ENCODE assay signal across 26 cellular contexts in the genomic region with DNA sequence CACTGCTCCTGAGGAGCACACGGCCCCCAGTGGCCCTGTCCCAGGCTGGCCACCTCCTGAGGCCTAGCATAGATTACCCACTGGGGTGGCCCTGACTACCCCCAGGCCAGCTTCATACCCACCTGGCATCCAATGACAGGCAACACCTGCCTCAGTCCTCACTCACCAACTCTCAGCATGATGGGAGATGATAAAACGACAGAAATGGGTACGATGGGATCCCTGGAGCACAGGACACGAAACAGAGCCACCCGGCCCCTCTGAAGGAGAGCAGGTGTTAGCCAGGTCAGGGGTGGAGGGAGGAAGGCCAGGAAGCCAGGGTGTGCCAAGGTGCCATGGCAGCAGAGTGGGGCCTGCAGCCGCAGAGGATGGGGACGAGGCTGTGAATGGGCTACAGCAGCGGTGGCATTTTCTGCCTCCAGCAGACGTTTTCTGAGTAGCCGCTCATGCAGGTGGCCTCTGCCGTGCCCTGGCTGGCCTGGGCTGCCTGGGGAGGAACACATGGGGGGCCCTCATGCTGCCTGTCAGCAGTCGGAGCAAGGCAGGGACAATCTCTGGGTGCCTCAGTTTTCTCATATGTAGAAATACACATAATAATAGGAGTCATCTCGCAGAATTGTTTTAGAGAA. TPM values are rescaled to one million over a fixed set of nuclear protein-coding genes. Genes with fewer than 3 reads are reported as not detected.
DNase-seq lines count a peak whose midpoint lies in the region; ATAC-seq and TF ChIP-seq lines count a peak whose summit lies in the region.
"Had no signal": no experiment of that assay in that cellular context is flagged by ENCODE, and none has a peak within 500 bp of the region (broad histone marks: within the 10 kb centered on the region; RNA-seq: fewer than 3 reads in every experiment).

No MANE protein-coding gene starts in this region.

- H3K4me2 ChIP-seq in SK-N-SH = no peak overlapping the region

- WGBS in SK-N-SH (ENCODE audit: low lambda C conversion rate) = 72% methylated on average over 9 of the region's 13 CpGs

- TF ChIP-seq EP300 in SK-N-SH (IDR thresholded peaks at IDR 0.05; ENCODE audit: borderline replicate concordance in 1 of 2, low read depth in 1 of 2, low read length in 1 of 2) = no peak

- H3K9ac ChIP-seq in SK-N-SH = no peak overlapping the region

- H4K20me1 ChIP-seq in SK-N-SH (ENCODE audit: insufficient read depth) = no peaks in the 10 kb centered on the region

- intact Hi-C loops in sciatic nerve (cut with DNase I) = no loop called here

- TF ChIP-seq CTCF in SK-N-SH (IDR thresholded peaks at IDR 0.05) = no peak
- TF ChIP-seq CTCF in Peyer's patch (IDR thresholded peaks at IDR 0.05) = no peak

- H3K36me3 ChIP-seq in SK-N-SH (replicated peaks in 1 of 2; ENCODE audit: control insufficient read depth in 1 of 2, insufficient read depth in 2 of 2, low read length in 1 of 2) (no peaks in the 10 kb centered on the region), Peyer's patch (no peaks in the 10 kb centered on the region)
- H3K36me3 ChIP-seq: BLaER1 treated with 17β-estradiol and CSF1 and Interleukin-3, amounts not matched to agents 10 nM and 100 nM had no signal

- H3K4me1 ChIP-seq in SK-N-SH (ENCODE audit: control insufficient read depth in 1 of 2, insufficient read depth in 2 of 2, low read depth in 1 of 2, low read length in 1 of 2) (no peaks in the 10 kb centered on the region; a peak in 1 of 4 replicates), Peyer's patch (no peaks in the 10 kb centered on the region)
- H3K4me1 ChIP-seq: Caco-2 had no signal

- H3F3A ChIP-seq in SK-N-SH (replicated peaks; ENCODE audit: insufficient read depth) = no peaks in the 10 kb centered on the region

- POLR2A ChIA-PET in SK-N-SH (lab: Yijun Ruan, JAX) = no interaction called here

- no peaks in the 10 kb centered on the region for H3K27me3 ChIP-seq in SK-N-SH (ENCODE audit: insufficient read depth)
- no peaks in the 10 kb centered on the region for H3K27me3 ChIP-seq in Peyer's patch

- H3K9me3 ChIP-seq in SK-N-SH (no peaks in the 10 kb centered on the region), Peyer's patch (no peaks in the 10 kb centered on the region)
- H3K9me3 ChIP-seq: BLaER1 treated with 17β-estradiol and CSF1 and Interleukin-3, amounts not matched to agents 10 nM and 100 nM; Caco-2 had no signal

- ATAC-seq in SK-N-SH treated with all-trans-retinoic acid at 6 μM for 48 hours (no peak), left lobe of liver (no peak), sciatic nerve (no peak), HG03135 (IDR thresholded peaks at IDR 0.05; ENCODE audit: unreplicated experiment) (no peak)
- ATAC-seq: GM12878 had no signal

- CTCF ChIA-PET in SK-N-SH (lab: Yijun Ruan, JAX) = interaction anchor here (1.4 to 1.7 kb wide), 2 partner anchors 13 to 40 kb away, joined by 3 to 4 read pairs; no protein-coding TSS in a partner anchor

- no peak for TF ChIP-seq RAD21 in SK-N-SH (IDR thresholded peaks at IDR 0.05; ENCODE audit: low read length)

- H3K27ac ChIP-seq in SK-N-SH (ENCODE audit: low read depth in 2 of 2, low read length in 1 of 2) = no peak overlapping the region
- no peak overlapping the region for H3K27ac ChIP-seq in Peyer's patch
- H3K27ac ChIP-seq: 22Rv1; BLaER1 treated with 17β-estradiol and CSF1 and Interleukin-3, amounts not matched to agents 10 nM and 100 nM had no signal

- DNase-seq in SK-N-SH = peak; percentile 10
- DNase-seq in Peyer's patch = peak in 2 of 3 donors; percentile 22 to 33
- peak; percentile 28 for DNase-seq in left lobe of liver (ENCODE audit: low spot score)
- DNase-seq in sciatic nerve (ENCODE audit: low spot score) = peak; percentile 31
- DNase-seq in AG08395 (ENCODE audit: low spot score) = no peak
- DNase-seq in NCI-H1694 (lab: John Stamatoyannopoulos, UW) = no peak
- DNase-seq: ACHN; CD4-positive, alpha-beta memory T cell; DND-41; GOT3; Karpas-422; MV-4-11; NCI-H187; NCI-H2107; NCI-H446 treated with DMSO at 0.1 percent for 48 hours; NCI-H526 treated with DMSO at 0.1 percent for 48 hours; Right ventricle myocardium superior had no signal

- H3K9me2 ChIP-seq in SK-N-SH = no peaks in the 10 kb centered on the region

- TF ChIP-seq POLR2A in Peyer's patch (IDR thresholded peaks at IDR 0.05) = no peak

- no peak overlapping the region for H3K4me3 ChIP-seq in SK-N-SH (ENCODE audit: low read depth in 2 of 2, low read length in 1 of 2)
- H3K4me3 ChIP-seq in Peyer's patch = no peak overlapping the region
- H3K4me3 ChIP-seq: BLaER1 treated with 17β-estradiol and CSF1 and Interleukin-3, amounts not matched to agents 10 nM and 100 nM; GM12878 had no signal

- no peak overlapping the region for H2AFZ ChIP-seq in SK-N-SH (ENCODE audit: low read depth)

- H3K79me2 ChIP-seq in SK-N-SH (ENCODE audit: insufficient read depth) = no peaks in the 10 kb centered on the region

TF ChIP-seq in SK-N-SH, 30 proteins besides CTCF, POLR2A, EP300 and RAD21 (continues in another document):
- TF ChIP-seq ELF1 (IDR thresholded peaks at IDR 0.05) = no peak
- no peak for TF ChIP-seq FOXM1 (IDR thresholded peaks at IDR 0.05; ENCODE audit: low read depth)
- TF ChIP-seq RCOR1 (IDR thresholded peaks at IDR 0.05; ENCODE audit: low read length) = no peak
- TF ChIP-seq, protein P1, sequence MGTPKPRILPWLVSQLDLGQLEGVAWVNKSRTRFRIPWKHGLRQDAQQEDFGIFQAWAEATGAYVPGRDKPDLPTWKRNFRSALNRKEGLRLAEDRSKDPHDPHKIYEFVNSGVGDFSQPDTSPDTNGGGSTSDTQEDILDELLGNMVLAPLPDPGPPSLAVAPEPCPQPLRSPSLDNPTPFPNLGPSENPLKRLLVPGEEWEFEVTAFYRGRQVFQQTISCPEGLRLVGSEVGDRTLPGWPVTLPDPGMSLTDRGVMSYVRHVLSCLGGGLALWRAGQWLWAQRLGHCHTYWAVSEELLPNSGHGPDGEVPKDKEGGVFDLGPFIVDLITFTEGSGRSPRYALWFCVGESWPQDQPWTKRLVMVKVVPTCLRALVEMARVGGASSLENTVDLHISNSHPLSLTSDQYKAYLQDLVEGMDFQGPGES (IDR thresholded peaks at IDR 0.05; ENCODE audit: low read depth, low read length) = no peak
- TF ChIP-seq RXRA (IDR thresholded peaks at IDR 0.05; ENCODE audit: borderline replicate concordance, low read depth) = no peak
- TF ChIP-seq, protein P2, sequence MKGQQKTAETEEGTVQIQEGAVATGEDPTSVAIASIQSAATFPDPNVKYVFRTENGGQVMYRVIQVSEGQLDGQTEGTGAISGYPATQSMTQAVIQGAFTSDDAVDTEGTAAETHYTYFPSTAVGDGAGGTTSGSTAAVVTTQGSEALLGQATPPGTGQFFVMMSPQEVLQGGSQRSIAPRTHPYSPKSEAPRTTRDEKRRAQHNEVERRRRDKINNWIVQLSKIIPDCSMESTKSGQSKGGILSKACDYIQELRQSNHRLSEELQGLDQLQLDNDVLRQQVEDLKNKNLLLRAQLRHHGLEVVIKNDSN (IDR thresholded peaks at IDR 0.05; ENCODE audit: borderline replicate concordance, low read depth) = no peak
- TF ChIP-seq TAF1 (IDR thresholded peaks at IDR 0.05; ENCODE audit: borderline replicate concordance, low read depth, low read length) = no peak
- TF ChIP-seq RFX5 (IDR thresholded peaks at IDR 0.05; ENCODE audit: low read length) = no peak
- TF ChIP-seq, protein P3, sequence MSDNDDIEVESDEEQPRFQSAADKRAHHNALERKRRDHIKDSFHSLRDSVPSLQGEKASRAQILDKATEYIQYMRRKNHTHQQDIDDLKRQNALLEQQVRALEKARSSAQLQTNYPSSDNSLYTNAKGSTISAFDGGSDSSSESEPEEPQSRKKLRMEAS (IDR thresholded peaks at IDR 0.05; ENCODE audit: low read depth) = no peak
- no peak for TF ChIP-seq FOXJ3 (CRISPR knock-in tag; IDR thresholded peaks at IDR 0.05)
- TF ChIP-seq CHD2 (IDR thresholded peaks at IDR 0.05; ENCODE audit: low read length, partially characterized antibody) = no peak

TF ChIP-seq in SK-N-SH treated with all-trans-retinoic acid at 6 μM for 48 hours, 23 proteins besides CTCF, POLR2A, EP300 and RAD21 (continues in another document):
- TF ChIP-seq ISL1 (CRISPR knock-in tag; IDR thresholded peaks at IDR 0.05) = no peak
- TF ChIP-seq, protein P4, sequence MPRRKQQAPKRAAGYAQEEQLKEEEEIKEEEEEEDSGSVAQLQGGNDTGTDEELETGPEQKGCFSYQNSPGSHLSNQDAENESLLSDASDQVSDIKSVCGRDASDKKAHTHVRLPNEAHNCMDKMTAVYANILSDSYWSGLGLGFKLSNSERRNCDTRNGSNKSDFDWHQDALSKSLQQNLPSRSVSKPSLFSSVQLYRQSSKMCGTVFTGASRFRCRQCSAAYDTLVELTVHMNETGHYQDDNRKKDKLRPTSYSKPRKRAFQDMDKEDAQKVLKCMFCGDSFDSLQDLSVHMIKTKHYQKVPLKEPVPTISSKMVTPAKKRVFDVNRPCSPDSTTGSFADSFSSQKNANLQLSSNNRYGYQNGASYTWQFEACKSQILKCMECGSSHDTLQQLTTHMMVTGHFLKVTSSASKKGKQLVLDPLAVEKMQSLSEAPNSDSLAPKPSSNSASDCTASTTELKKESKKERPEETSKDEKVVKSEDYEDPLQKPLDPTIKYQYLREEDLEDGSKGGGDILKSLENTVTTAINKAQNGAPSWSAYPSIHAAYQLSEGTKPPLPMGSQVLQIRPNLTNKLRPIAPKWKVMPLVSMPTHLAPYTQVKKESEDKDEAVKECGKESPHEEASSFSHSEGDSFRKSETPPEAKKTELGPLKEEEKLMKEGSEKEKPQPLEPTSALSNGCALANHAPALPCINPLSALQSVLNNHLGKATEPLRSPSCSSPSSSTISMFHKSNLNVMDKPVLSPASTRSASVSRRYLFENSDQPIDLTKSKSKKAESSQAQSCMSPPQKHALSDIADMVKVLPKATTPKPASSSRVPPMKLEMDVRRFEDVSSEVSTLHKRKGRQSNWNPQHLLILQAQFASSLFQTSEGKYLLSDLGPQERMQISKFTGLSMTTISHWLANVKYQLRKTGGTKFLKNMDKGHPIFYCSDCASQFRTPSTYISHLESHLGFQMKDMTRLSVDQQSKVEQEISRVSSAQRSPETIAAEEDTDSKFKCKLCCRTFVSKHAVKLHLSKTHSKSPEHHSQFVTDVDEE (CRISPR knock-in tag; IDR thresholded peaks at IDR 0.05) = no peak
- TF ChIP-seq ZNF8 (CRISPR knock-in tag; IDR thresholded peaks at IDR 0.05) = no peak

RNA-seq across cellular contexts. Expression of a gene that starts 50.2 kb away (rescaled TPM):
- polyA plus RNA-seq in SK-N-SH (2012; rRNA removed) = not detected in 2 replicates
- not detected in 2 replicates for polyA plus RNA-seq in SK-N-SH (2012; cell fraction: cytosol; rRNA removed)
- not detected in 2 replicates for polyA plus RNA-seq in SK-N-SH (2012; cell fraction: nucleus; rRNA removed)
- total RNA-seq in Peyer's patch (not detected), left lobe of liver (not detected), sciatic nerve (not detected)
- total RNA-seq: Caco-2; CD4-positive, alpha-beta memory T cell; GM12878; M059J; Right ventricle myocardium superior; RPMI7951; SK-MEL-5 had no signal
- polyA plus RNA-seq: CD4-positive, alpha-beta memory T cell; GM12878 had no signal

Comparison
In these comparisons a context has a peak if more than half of its experiments do, and no peak if none do; other contexts are left out.
1. DNase-seq: peak in SK-N-SH (single experiment), Peyer's patch (2 of 3), left lobe of liver (single experiment) and sciatic nerve (single experiment); none in AG08395 (single experiment) and NCI-H1694 (single experiment).